Comparison of ENCODE assay signal across 8 cellular contexts in genomic region chr1:26035203-26035958, GRCh38. TPM values are rescaled to one million over a fixed set of nuclear protein-coding genes. Genes with fewer than 3 reads are reported as not detected.
DNase-seq lines count a peak whose midpoint lies in the region; ATAC-seq and TF ChIP-seq lines count a peak whose summit lies in the region.

No MANE protein-coding gene starts in this region.

- peaks cover 3 to 4% of the 10 kb centered on the region in 2 donors for H3K27me3 Mint-ChIP-seq in CD8-positive, alpha-beta memory T cell
- H3K27me3 Mint-ChIP-seq in endothelial cell (ENCODE audit: unreplicated experiment) (peaks cover 16% of the 10 kb centered on the region), mesothelial cell of epicardium (ENCODE audit: low read depth) (peaks cover 2% of the 10 kb centered on the region)

- H3K27ac Mint-ChIP-seq in CD8-positive, alpha-beta memory T cell, result peak overlapping the region; percentile 80 to 98 (median 92)
- H3K27ac Mint-ChIP-seq in endothelial cell (ENCODE audit: unreplicated experiment), result no peak overlapping the region
- H3K27ac Mint-ChIP-seq in mesothelial cell of epicardium, result peak overlapping the region; percentile 96

- peaks cover 0 to 5% (median 0%) of the 10 kb centered on the region in 3 donors for H3K36me3 Mint-ChIP-seq in CD8-positive, alpha-beta memory T cell
- H3K36me3 Mint-ChIP-seq in endothelial cell (ENCODE audit: low read depth, unreplicated experiment) (no peaks in the 10 kb centered on the region), mesothelial cell of epicardium (no peaks in the 10 kb centered on the region)

- peak; percentile 89 to 95 (median 91) for DNase-seq in CD8-positive, alpha-beta memory T cell
- peak in 74 of 76 experiments; percentile 62 to 94 (median 87) for DNase-seq in HUDEP-2 (lab: John Stamatoyannopoulos, UW; ENCODE audit: unreplicated experiment in 76 of 76)
- peak; percentile 96 for DNase-seq in NT2/D1 (ENCODE audit: low read depth, low spot score)
- DNase-seq in activated CD8-positive, alpha-beta memory T cell treated with anti-CD3 and anti-CD28 coated beads, Interleukin-2, amount 50 U/mL, for 4 hours, result peak; percentile 93
- DNase-seq in endothelial cell (ENCODE audit: low spot score), result peak; percentile 89
- DNase-seq in mesothelial cell of epicardium (ENCODE audit: low spot score in 2 of 2, unreplicated experiment in 2 of 2), result peak; percentile 93 to 94
- DNase-seq in stimulated activated CD8-positive, alpha-beta memory T cell treated with anti-CD3 and anti-CD28 coated beads, Interleukin-15, amount 100 ng/mL, for 24 hours (ENCODE audit: low read depth), result peak; percentile 69

- H3K9me3 Mint-ChIP-seq in CD8-positive, alpha-beta memory T cell, result no peaks in the 10 kb centered on the region
- H3K9me3 Mint-ChIP-seq in endothelial cell (ENCODE audit: unreplicated experiment) (no peaks in the 10 kb centered on the region), mesothelial cell of epicardium (no peaks in the 10 kb centered on the region)

- H3K9ac ChIP-seq in NT2/D1 (ENCODE audit: insufficient read length, low read depth), result peak overlapping the region; percentile 92

- H3K9me3 ChIP-seq in CD8-positive, alpha-beta memory T cell (ENCODE audit: low read length), result no peaks in the 10 kb centered on the region
- H3K9me3 ChIP-seq in NT2/D1 (ENCODE audit: insufficient read depth, low read length), result no peaks in the 10 kb centered on the region

- POLR2A ChIA-PET in CD8-positive, alpha-beta memory T cell (lab: Charles Lee), result no interaction called here

- no peaks in the 10 kb centered on the region for H3K27me3 ChIP-seq in CD8-positive, alpha-beta memory T cell (ENCODE audit: insufficient read depth, low read length, poor library complexity, severe bottlenecking)
- peaks cover 34% of the 10 kb centered on the region for H3K27me3 ChIP-seq in NT2/D1 (ENCODE audit: insufficient read depth, insufficient read length)

- no peaks in the 10 kb centered on the region for H3K36me3 ChIP-seq in CD8-positive, alpha-beta memory T cell (ENCODE audit: insufficient read depth, low read length)
- H3K36me3 ChIP-seq in NT2/D1 (ENCODE audit: insufficient read depth, insufficient read length, low read length), result no peaks in the 10 kb centered on the region

- peaks cover 6% of the 10 kb centered on the region for H3K4me1 ChIP-seq in CD8-positive, alpha-beta memory T cell (ENCODE audit: insufficient read depth, low read length)
- peaks cover 19% of the 10 kb centered on the region for H3K4me1 ChIP-seq in NT2/D1 (ENCODE audit: insufficient read depth, insufficient read length)

- TF ChIP-seq CTCF in endothelial cell (IDR thresholded peaks at IDR 0.05; ENCODE audit: unreplicated experiment) (no peak), mesothelial cell of epicardium (IDR thresholded peaks at IDR 0.05; ENCODE audit: unreplicated experiment) (no peak)

- peak overlapping the region; percentile 88 for H3K27ac ChIP-seq in CD8-positive, alpha-beta memory T cell (ENCODE audit: low read depth, low read length)

- ATAC-seq in GM21367 (IDR thresholded peaks at IDR 0.05; ENCODE audit: unreplicated experiment), result peak; percentile 84

- H3K4me1 Mint-ChIP-seq in CD8-positive, alpha-beta memory T cell, result peaks cover 6 to 13% (median 12%) of the 10 kb centered on the region in 3 donors
- H3K4me1 Mint-ChIP-seq in endothelial cell (ENCODE audit: unreplicated experiment), result no peaks in the 10 kb centered on the region
- H3K4me1 Mint-ChIP-seq in mesothelial cell of epicardium, result peaks cover 18% of the 10 kb centered on the region

- H3K4me3 Mint-ChIP-seq in CD8-positive, alpha-beta memory T cell, result peak overlapping the region; percentile 93 to 97 (median 95)
- H3K4me3 Mint-ChIP-seq in endothelial cell (ENCODE audit: unreplicated experiment), result peak overlapping the region; percentile 97
- H3K4me3 Mint-ChIP-seq in mesothelial cell of epicardium, result peak overlapping the region; percentile 94

- CTCF ChIA-PET in CD8-positive, alpha-beta memory T cell (lab: Charles Lee), result interaction anchor here (0.6 to 2.1 kb wide), 14 partner anchors 8 to 199 kb away, joined by 3 to 10 read pairs (median 4); partner anchors contain the start of gene CEP85

- peak overlapping the region; percentile 96 for H3K4me3 ChIP-seq in CD8-positive, alpha-beta memory T cell (ENCODE audit: low read length)
- peak overlapping the region; percentile 89 for H3K4me3 ChIP-seq in NT2/D1 (ENCODE audit: insufficient read length, low read depth)

RNA-seq across cellular contexts. Expression of gene SLC30A2, which starts 10.5 kb away (rescaled TPM):
- not detected for total RNA-seq in CD8-positive, alpha-beta memory T cell
- not detected for polyA plus RNA-seq in CD8-positive, alpha-beta memory T cell
- total RNA-seq in endothelial cell (ENCODE audit: unreplicated experiment) (not detected), mesothelial cell of epicardium (9.2 to 10.7 TPM (median 10.3 TPM) in 3 replicates)

RNA-seq across cellular contexts. Expression of gene EXTL1, which starts 13.8 kb away (rescaled TPM):
- total RNA-seq in CD8-positive, alpha-beta memory T cell, result not detected
- polyA plus RNA-seq in CD8-positive, alpha-beta memory T cell, result not detected
- 1.8 TPM for total RNA-seq in endothelial cell (ENCODE audit: unreplicated experiment)
- total RNA-seq in mesothelial cell of epicardium, result 6.9 to 8.2 TPM (median 7.1 TPM) in 3 replicates

RNA-seq across cellular contexts. Expression of gene TRIM63, which starts 32.0 kb away (rescaled TPM):
- not detected for total RNA-seq in CD8-positive, alpha-beta memory T cell
- polyA plus RNA-seq in CD8-positive, alpha-beta memory T cell, result not detected
- total RNA-seq in endothelial cell (ENCODE audit: unreplicated experiment), result not detected
- 1.4 to 1.9 TPM (median 1.7 TPM) in 3 replicates for total RNA-seq in mesothelial cell of epicardium

RNA-seq across cellular contexts. Expression of gene PAFAH2, which starts 37.5 kb away (rescaled TPM):
- total RNA-seq in CD8-positive, alpha-beta memory T cell, result 10 to 100 TPM; 11.8 to 12.1 TPM
- 28.6 TPM for polyA plus RNA-seq in CD8-positive, alpha-beta memory T cell
- 13.4 TPM for total RNA-seq in endothelial cell (ENCODE audit: unreplicated experiment)
- total RNA-seq in mesothelial cell of epicardium, result 8.7 to 9.9 TPM (median 9.1 TPM) in 3 replicates

Comparison
In these comparisons a context has a peak if more than half of its experiments do, and no peak if none do; other contexts are left out.
1. Peak in every context shown above with its lines: DNase-seq, ATAC-seq, H3K4me3 ChIP-seq and H3K27ac ChIP-seq.
2. RNA of gene SLC30A2, which starts 10.5 kb away (total RNA-seq): 9.2 to 10.7 TPM in mesothelial cell of epicardium; not detected in CD8-positive, alpha-beta memory T cell and not detected in endothelial cell (single experiment); every median in the first group is over 10 times any median in the second.